In genomic region chr5:39262981-39263380, GRCh38 we compare ENCODE assay signal across 23 cellular contexts. TPM values are rescaled to one million over a fixed set of nuclear protein-coding genes. Genes with fewer than 3 reads are reported as not detected.
A peak's percentile ranks its signal among the peaks of the same experiment; 100 is the strongest.
DNase-seq lines count a peak whose midpoint lies in the region; ATAC-seq, FAIRE-seq and TF ChIP-seq lines count a peak whose summit lies in the region.
"Had no signal": no experiment of that assay in that cellular context is flagged by ENCODE, and none has a peak within 500 bp of the region (broad histone marks: within the 10 kb centered on the region; RNA-seq: fewer than 3 reads in every experiment).

No MANE protein-coding gene starts in this region.

- H3K36me3 ChIP-seq in GM12878 (ENCODE audit: control insufficient read depth in 2 of 2, insufficient read depth in 2 of 2, low read length in 1 of 2): no peaks in the 10 kb centered on the region

- intact Hi-C loops in CD14-positive monocyte (cut with micrococcal nuclease) (no loop called here), GM12878 (cut with micrococcal nuclease; ENCODE audit: unreplicated experiment) (no loop called here)

- CTCF ChIA-PET in GM12878 (lab: Yijun Ruan, JAX): interaction anchor here (0.6 to 0.9 kb wide), 2 partner anchors 45 to 188 kb away, joined by 3 to 4 read pairs; no protein-coding TSS in a partner anchor

- peaks cover 24 to 32% of the 10 kb centered on the region in 2 donors for H3K36me3 Mint-ChIP-seq in CD14-positive monocyte
- no peaks in the 10 kb centered on the region for H3K36me3 Mint-ChIP-seq in natural killer cell treated with Interleukin-12 subunit alpha and Interleukin-12 subunit beta and Interleukin-15 and Interleukin-18, amount 100 ng/mL, for 72 hours
- H3K36me3 Mint-ChIP-seq: CD4-positive, CD25-positive, alpha-beta regulatory T cell had no signal

- H3K79me2 ChIP-seq in GM12878 (ENCODE audit: control insufficient read depth, insufficient read depth, low read length): no peaks in the 10 kb centered on the region; the same call in 1 of the 2 replicates

- peaks cover 0 to 1% (median 0%) of the 10 kb centered on the region in 7 donors for H3K9me3 Mint-ChIP-seq in CD14-positive monocyte
- H3K9me3 Mint-ChIP-seq in natural killer cell treated with Interleukin-12 subunit alpha and Interleukin-12 subunit beta and Interleukin-15 and Interleukin-18, amount 100 ng/mL, for 72 hours: no peaks in the 10 kb centered on the region

- POLR2A ChIA-PET in GM12878 (lab: Charles Lee): interaction anchor here (0.7 to 1.8 kb wide), 3 partner anchors 12 to 89 kb away, joined by 4 read pairs; no protein-coding TSS in a partner anchor

- BruUV-seq in GM12878 (replicated peaks; lab: Mats Ljungman, UMichigan): no TSS peak

- peak overlapping the region; percentile 77 to 94 (median 87) for H3K27ac Mint-ChIP-seq in CD14-positive monocyte
- peak overlapping the region; percentile 32 to 80 for H3K27ac Mint-ChIP-seq in natural killer cell treated with Interleukin-12 subunit alpha and Interleukin-12 subunit beta and Interleukin-15 and Interleukin-18, amount 100 ng/mL, for 72 hours
- H3K27ac Mint-ChIP-seq: CD4-positive, CD25-positive, alpha-beta regulatory T cell had no signal

- ATAC-seq in GM12878: no peak
- ATAC-seq in natural killer cell treated with Interleukin-12 subunit alpha and Interleukin-12 subunit beta and Interleukin-15 and Interleukin-18, amount 100 ng/mL, for 72 hours: no peak
- ATAC-seq: HCT116, Panc1 had no signal

- no peaks in the 10 kb centered on the region for H3K27me3 Mint-ChIP-seq in CD14-positive monocyte (ENCODE audit: low read depth in 3 of 3)
- H3K27me3 Mint-ChIP-seq in natural killer cell treated with Interleukin-12 subunit alpha and Interleukin-12 subunit beta and Interleukin-15 and Interleukin-18, amount 100 ng/mL, for 72 hours: no peaks in the 10 kb centered on the region
- H3K27me3 Mint-ChIP-seq: CD4-positive, CD25-positive, alpha-beta regulatory T cell had no signal

- H3K4me3 Mint-ChIP-seq in CD14-positive monocyte: peak overlapping the region in 1 of 2 donors; percentile 71
- peak overlapping the region; percentile 2 for H3K4me3 Mint-ChIP-seq in natural killer cell treated with Interleukin-12 subunit alpha and Interleukin-12 subunit beta and Interleukin-15 and Interleukin-18, amount 100 ng/mL, for 72 hours
- H3K4me3 Mint-ChIP-seq: CD4-positive, CD25-positive, alpha-beta regulatory T cell had no signal

- no peak for TF ChIP-seq EP300 in GM12878 (IDR thresholded peaks at IDR 0.05; ENCODE audit: borderline replicate concordance in 1 of 2, control insufficient read depth in 1 of 2, low read depth in 2 of 2, low read length in 2 of 2)

- H3K27me3 ChIP-seq in GM12878 (replicated peaks in 1 of 2; ENCODE audit: control insufficient read depth in 2 of 2, insufficient read depth in 2 of 2, low read length in 1 of 2): no peaks in the 10 kb centered on the region

- peaks cover 83% of the 10 kb centered on the region for H3K4me1 Mint-ChIP-seq in CD14-positive monocyte
- H3K4me1 Mint-ChIP-seq in natural killer cell treated with Interleukin-12 subunit alpha and Interleukin-12 subunit beta and Interleukin-15 and Interleukin-18, amount 100 ng/mL, for 72 hours (ENCODE audit: low read depth in 2 of 2): peaks cover 58 to 84% of the 10 kb centered on the region in 2 donors

- no peak overlapping the region for H3K27ac ChIP-seq in GM12878 (ENCODE audit: control insufficient read depth, insufficient read depth)

- 50% methylated on average over 2 of the region's 2 CpGs for WGBS in GM12878 (ENCODE audit: insufficient coverage, insufficient replicate concordance, low lambda C conversion rate, missing lambda C conversion rate)

- TF ChIP-seq RAD21 in GM12878 (IDR thresholded peaks at IDR 0.05; ENCODE audit: insufficient read depth, low read depth, low read length): no peak

- no peaks in the 10 kb centered on the region for H3K9me3 ChIP-seq in GM12878 (replicated peaks; ENCODE audit: control insufficient read depth, insufficient read depth, low read length)

- no peaks in the 10 kb centered on the region for H4K20me1 ChIP-seq in GM12878 (ENCODE audit: control insufficient read depth, insufficient read depth)

- no peak for TF ChIP-seq POLR2A in GM12878 (IDR thresholded peaks at IDR 0.05; ENCODE audit: low read depth, low read length)

- no peak for TF ChIP-seq CTCF in CD14-positive monocyte (IDR thresholded peaks at IDR 0.05)
- no peak for TF ChIP-seq CTCF in GM12878 (IDR thresholded peaks at IDR 0.05 in 2 of 3, conservative IDR thresholded peaks at IDR 0.05 in 1 of 3; ENCODE audit: control insufficient read depth in 2 of 3, extremely low read depth in 1 of 3, insufficient read depth in 1 of 3, low read depth in 3 of 3, low read length in 3 of 3)
- no peak for TF ChIP-seq CTCF in GM13976 (IDR thresholded peaks at IDR 0.05; ENCODE audit: borderline replicate concordance, control extremely low read depth, extremely low read depth, insufficient read depth, missing control alignments)

- no peak overlapping the region for H3K9ac ChIP-seq in GM12878 (ENCODE audit: control insufficient read depth, insufficient read depth, low read length)

- SMC1A ChIA-PET in GM12878 (lab: Charles Lee; ENCODE audit: uncharacterized antibody, unreplicated experiment): interaction anchor here (1.3 to 4.8 kb wide), 6 partner anchors 8 to 42 kb away, joined by 6 to 50 read pairs (median 18); no protein-coding TSS in a partner anchor

- in situ Hi-C loops in GM12878 (cut with MboI) (no loop called here), GM13976 (cut with MboI; ENCODE audit: low sequenced_read_pairs, unreplicated experiment) (no loop called here)

- RAD21 ChIA-PET in GM12878 (lab: Charles Lee; ENCODE audit: unreplicated experiment): interaction anchor here (0.8 to 2.2 kb wide), 3 partner anchors 27 to 45 kb away, joined by 3 to 5 read pairs (median 3); no protein-coding TSS in a partner anchor

- 0 out of 2 replicates have a peak, but pooled peaks cover 2% of the 10 kb centered on the region for H3K4me1 ChIP-seq in GM12878 (ENCODE audit: control insufficient read depth, insufficient read depth, low read length)

- FAIRE-seq in GM12878 (lab: Jason Lieb, UNC): no peak

- H3K4me2 ChIP-seq in GM12878 (ENCODE audit: control insufficient read depth, insufficient read depth): no peak overlapping the region

- H2AFZ ChIP-seq in GM12878 (ENCODE audit: control insufficient read depth, low read depth, low read length): no peak overlapping the region

- no peak for DNase-seq in CD14-positive monocyte (ENCODE audit: low spot score)
- peak; percentile 85 for DNase-seq in MV-4-11 (lab: John Stamatoyannopoulos, UW)
- no peak for DNase-seq in GM12878 (ENCODE audit: low read depth, low spot score)
- DNase-seq in natural killer cell treated with Interleukin-12 subunit alpha and Interleukin-12 subunit beta and Interleukin-15 and Interleukin-18, amount 100 ng/mL, for 72 hours (ENCODE audit: low spot score): no peak
- no peak for DNase-seq in mucosa of gallbladder (ENCODE audit: low spot score)
- DNase-seq in SW480 (ENCODE audit: low spot score): no peak
- DNase-seq in COR-L47 (lab: John Stamatoyannopoulos, UW): no peak
- DNase-seq in GM13976 (ENCODE audit: low spot score): no peak
- DNase-seq: 8988T; CD4-positive, CD25-positive, alpha-beta regulatory T cell; DMS153; GDM1; GOT3; MM.1S; NCI-H1417; NCI-H187 treated with DMSO at 0.1 percent for 48 hours; NCI-H226; NCI-H524; NCI-H82 had no signal

- no peak overlapping the region for H3K4me3 ChIP-seq in GM12878

TF ChIP-seq in GM12878, 131 proteins besides CTCF, POLR2A, EP300 and RAD21:
- TF ChIP-seq SPI1 (IDR thresholded peaks at IDR 0.05; ENCODE audit: borderline replicate concordance, insufficient read depth, low read depth, low read length) (0 out of 2 replicates have a peak, but pooled peaks have one; percentile 4), ZZZ3 (IDR thresholded peaks at IDR 0.05; ENCODE audit: control insufficient read depth, insufficient read length, low read depth) (no peak)
TF ChIP-seq in GM12878: peak in this region for 1.

RNA-seq across cellular contexts. Expression of gene FYB1, which starts 43.6 kb away (rescaled TPM):
- polyA plus RNA-seq in CD14-positive monocyte (100 to 1,000 TPM in 1 of 2 donors, 10 to 100 TPM in 1; 75.3 to 141 TPM), GM12878 (2011; rRNA removed) (4.3 and 5.8 TPM in 2 replicates), GM12878 (2014; fragmentation: Illumina TruSeq; extraction: Trizol) (0.10 and 0.18 TPM in 2 replicates), GM12878 (2014; fragmentation: Nextera tagmentation; extraction: Ambion mirVana) (under 1 TPM; 0.24 to 0.92 TPM), GM12878 (2014; rRNA removed) (0.05 and 0.17 TPM in 2 replicates), GM12878 (2016; fragmentation: Nextera tagmentation; extraction: Ambion mirVana) (not detected)
- 43.4 and 50.7 TPM in 2 replicates for total RNA-seq in GM12878 (2013; cell fraction: nucleolus; rRNA removed)
- total RNA-seq in GM12878 (2014; rRNA removed) (0.06 and 0.27 TPM in 2 replicates), GM12878 (2014; rRNA removed; fragmentation: Illumina TruSeq; extraction: Trizol) (0.40 and 0.55 TPM in 2 replicates), GM12878 (2021) (0.26 and 0.56 TPM in 2 replicates), mucosa of gallbladder (24.7 TPM)
- 0.22 TPM for polyA plus RNA-seq in GM12878 (2011; ENCODE audit: low read depth)
- polyA plus RNA-seq in GM12878 (2011; cell fraction: cytosol; rRNA removed): 1.3 and 1.7 TPM in 2 replicates
- polyA plus RNA-seq in GM12878 (2011; cell fraction: nucleus; rRNA removed): 2.9 and 3.2 TPM in 2 replicates
- 1.6 and 2.8 TPM in 2 replicates for polyA plus RNA-seq in GM12878 (2012)
- 2.0 and 2.1 TPM in 2 replicates for polyA minus RNA-seq in GM12878 (2011; rRNA and poly(A)+ RNA removed)
- 0.67 and 1.5 TPM in 2 replicates for polyA minus RNA-seq in GM12878 (2011; cell fraction: cytosol; rRNA and poly(A)+ RNA removed)
- 3.6 and 4.4 TPM in 2 replicates for polyA minus RNA-seq in GM12878 (2011; cell fraction: nucleus; rRNA and poly(A)+ RNA removed)
- total RNA-seq in natural killer cell treated with Interleukin-12 subunit alpha and Interleukin-12 subunit beta and Interleukin-15 and Interleukin-18, amount 100 ng/mL, for 72 hours: 10 to 100 TPM; 71.9 to 72.8 TPM
- total RNA-seq: Daoy, LHCN-M2 had no signal
